In the genomic region with DNA sequence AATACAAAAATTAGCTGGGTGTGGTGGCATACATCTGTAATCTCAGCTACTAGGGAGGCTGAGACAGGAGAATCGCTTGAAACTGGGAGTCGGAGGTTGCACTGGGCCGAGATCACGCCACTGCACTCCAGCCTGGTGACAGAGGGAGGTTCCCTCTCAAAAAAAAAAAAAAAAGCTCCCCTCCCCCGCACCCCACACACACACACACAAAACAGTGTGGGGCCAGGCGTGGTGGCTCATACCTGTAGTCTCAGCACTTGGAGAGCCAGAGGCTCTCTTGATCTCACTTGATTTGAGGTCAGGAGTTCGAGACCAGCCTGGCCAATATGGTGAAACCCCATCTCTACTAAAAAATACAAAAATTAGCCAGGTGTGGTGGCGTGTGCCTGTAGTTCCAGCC, we compare ENCODE assay signal across 1 cellular context.
A peak's percentile ranks its signal among the peaks of the same experiment; 100 is the strongest.
TF ChIP-seq lines count a peak whose summit lies in the region.

No MANE protein-coding gene starts in this region.

TF ChIP-seq in K562, 482 proteins besides CTCF, POLR2A, EP300 and RAD21:
- TF ChIP-seq EGR1 (conservative IDR thresholded peaks at IDR 0.05) (peak; percentile 69), CREM (IDR thresholded peaks at IDR 0.05; ENCODE audit: low read depth) (0 out of 2 replicates have a peak, but pooled peaks have one; percentile 10), ZNF384 (IDR thresholded peaks at IDR 0.05; ENCODE audit: low read depth, low read length) (peak; percentile 95), TRIM24 (IDR thresholded peaks at IDR 0.05) (peak in 1 of 2 experiments; percentile 42; a peak in 1 of 4 replicates)
